ENCODE assay signal across 10 cellular contexts in genomic region chr5:1515921-1516571, GRCh38. TPM values are rescaled to one million over a fixed set of nuclear protein-coding genes. Genes with fewer than 3 reads are reported as not detected.
DNase-seq lines count a peak whose midpoint lies in the region; ATAC-seq, FAIRE-seq and TF ChIP-seq lines count a peak whose summit lies in the region.
"Had no signal": no experiment of that assay in that cellular context is flagged by ENCODE, and none has a peak within 500 bp of the region (broad histone marks: within the 10 kb centered on the region; RNA-seq: fewer than 3 reads in every experiment).

No MANE protein-coding gene starts in this region.

- peaks cover 22% of the 10 kb centered on the region for H3F3A ChIP-seq in MM.1S (ENCODE audit: insufficient read depth, low read length)

- FAIRE-seq in H1 (lab: Jason Lieb, UNC), result no peak

- H3K14ac ChIP-seq in H1 (ENCODE audit: insufficient read length), result peak overlapping the region; percentile 97

- CTCF ChIA-PET in H1 (lab: Charles Lee; ENCODE audit: partially characterized antibody), result interaction anchor here (0.6 to 3.6 kb wide), 8 partner anchors 10 to 90 kb away, joined by 3 to 11 read pairs (median 3); no protein-coding TSS in a partner anchor

- no peak overlapping the region for H3K27ac ChIP-seq in CD4-positive, CD25-positive, alpha-beta regulatory T cell (ENCODE audit: insufficient read depth, low read length, poor library complexity, severe bottlenecking)
- H3K27ac ChIP-seq in MM.1S (ENCODE audit: low read length) (peak overlapping the region; percentile 31; the same call in 1 of the 2 replicates), H1 (ENCODE audit: low read depth, low read length) (peak overlapping the region; percentile 95)

- POLR2A ChIA-PET in H1 (lab: Charles Lee; ENCODE audit: partially characterized antibody), result interaction anchor here (0.5 to 3.9 kb wide), 11 partner anchors 9 to 594 kb away, joined by 3 to 54 read pairs (median 5); partner anchors contain the start of gene LPCAT1

- peak overlapping the region; percentile 100 for H2AK5ac ChIP-seq in H1 (ENCODE audit: low read depth, low read length)

- peak overlapping the region; percentile 99 for H3K4ac ChIP-seq in H1 (replicated peaks; ENCODE audit: insufficient read length, low read depth, low read length)

- H3K4me3 Mint-ChIP-seq in CD4-positive, CD25-positive, alpha-beta regulatory T cell, result no peak overlapping the region
- peak overlapping the region; percentile 87 for H3K4me3 Mint-ChIP-seq in natural killer cell
- H3K4me3 Mint-ChIP-seq: activated naive CD4-positive, alpha-beta T cell treated with anti-CD3 and anti-CD28 coated beads, Interleukin-2, amount 50 U/mL, for 24 hours had no signal

- H2BK5ac ChIP-seq in H1 (ENCODE audit: low read depth, low read length), result peak overlapping the region; percentile 100

- H3K79me2 ChIP-seq in MM.1S (ENCODE audit: low read length) (peaks cover 98% of the 10 kb centered on the region), H1 (ENCODE audit: control insufficient read depth in 1 of 2, insufficient read depth in 2 of 2, low read length in 2 of 2) (peaks cover 35 to 84% of the 10 kb centered on the region in 2 experiments)

- intact Hi-C loops in natural killer cell (cut with micrococcal nuclease), result loop anchor here (10.0 kb wide), 1 partner anchor 411 kb away; no protein-coding TSS in a partner anchor

- peak overlapping the region; percentile 75 for H4K8ac ChIP-seq in H1 (ENCODE audit: extremely low read depth, insufficient read depth, low read length)

- no peak overlapping the region for H2AFZ ChIP-seq in MM.1S (ENCODE audit: low read length)
- no peak overlapping the region for H2AFZ ChIP-seq in H1 (ENCODE audit: low read length)

- H3K4me2 ChIP-seq in MM.1S (ENCODE audit: low read depth, low read length) (no peak overlapping the region), H1 (ENCODE audit: insufficient read depth in 1 of 2, low read depth in 2 of 2, low read length in 2 of 2) (peak overlapping the region; percentile 48 to 64)

- 0 out of 2 replicates have a peak, but pooled peaks cover 7% of the 10 kb centered on the region for H3K23me2 ChIP-seq in H1 (ENCODE audit: low read depth, low read length)

- no peak overlapping the region for H3K9ac ChIP-seq in MM.1S (ENCODE audit: low read length)
- H3K9ac ChIP-seq in H1 (replicated peaks in 1 of 4; ENCODE audit: extremely low read depth in 1 of 4, low read depth in 3 of 4, low read length in 3 of 4), result peak overlapping the region in 3 of 4 experiments; percentile 14 to 65 (median 63); a peak in 4 of 7 replicates

- no peaks in the 10 kb centered on the region for H3K9me3 Mint-ChIP-seq in CD4-positive, CD25-positive, alpha-beta regulatory T cell
- H3K9me3 Mint-ChIP-seq in natural killer cell, result no peaks in the 10 kb centered on the region
- H3K9me3 Mint-ChIP-seq: activated naive CD4-positive, alpha-beta T cell treated with anti-CD3 and anti-CD28 coated beads, Interleukin-2, amount 50 U/mL, for 24 hours; naive B cell had no signal

- no peaks in the 10 kb centered on the region for H3K9me2 ChIP-seq in MM.1S (replicated peaks; ENCODE audit: insufficient read depth, low read length)

- peak overlapping the region; percentile 91 for H3K56ac ChIP-seq in H1 (replicated peaks; ENCODE audit: insufficient read length, low read depth, low read length)

- peaks cover 23% of the 10 kb centered on the region for H3K36me3 ChIP-seq in CD4-positive, CD25-positive, alpha-beta regulatory T cell (ENCODE audit: control insufficient read depth, insufficient read depth, low read length)
- H3K36me3 ChIP-seq in MM.1S (replicated peaks; ENCODE audit: insufficient read depth, low read length) (peaks cover 34% of the 10 kb centered on the region), H1 (ENCODE audit: control insufficient read depth in 2 of 4, insufficient read depth in 4 of 4, low read length in 3 of 4) (peaks cover 4 to 51% (median 8%) of the 10 kb centered on the region in 4 experiments; a peak in 6 of 8 replicates)

- H3K4me3 ChIP-seq in CD4-positive, CD25-positive, alpha-beta regulatory T cell (ENCODE audit: low read depth, low read length), result no peak overlapping the region
- H3K4me3 ChIP-seq in MM.1S (ENCODE audit: low read length), result no peak overlapping the region
- H3K4me3 ChIP-seq in H1 (ENCODE audit: extremely low read depth in 1 of 4, insufficient read depth in 2 of 4, low read depth in 3 of 4, low read length in 4 of 4), result peak overlapping the region in 2 of 4 experiments; percentile 14 to 46; a peak in 2 of 8 replicates

- no peak for TF ChIP-seq RAD21 in H1 (IDR thresholded peaks at IDR 0.05 in 1 of 2, conservative IDR thresholded peaks at IDR 0.05 in 1 of 2; ENCODE audit: low read depth in 2 of 2, low read length in 2 of 2)

- TF ChIP-seq CTCF in MM.1S (IDR thresholded peaks at IDR 0.05; ENCODE audit: low read length) (no peak), H1 (IDR thresholded peaks at IDR 0.05; ENCODE audit: control extremely low read depth in 1 of 3, insufficient read depth in 1 of 3, low read depth in 1 of 3, low read length in 3 of 3) (no peak), natural killer cell (IDR thresholded peaks at IDR 0.05) (no peak)

- H3K27ac Mint-ChIP-seq in CD4-positive, CD25-positive, alpha-beta regulatory T cell, result peak overlapping the region; percentile 35 to 65 (median 48)
- peak overlapping the region; percentile 95 to 96 for H3K27ac Mint-ChIP-seq in natural killer cell
- H3K27ac Mint-ChIP-seq: activated naive CD4-positive, alpha-beta T cell treated with anti-CD3 and anti-CD28 coated beads, Interleukin-2, amount 50 U/mL, for 24 hours had no signal

- peak overlapping the region; percentile 98 for H3K18ac ChIP-seq in H1 (ENCODE audit: extremely low read depth, low read length)

- peaks cover 27% of the 10 kb centered on the region for H3K79me1 ChIP-seq in H1 (ENCODE audit: low read depth, low read length)

- TF ChIP-seq EP300 in H1 (IDR thresholded peaks at IDR 0.05; ENCODE audit: borderline replicate concordance in 1 of 2, low read depth in 2 of 2, low read length in 2 of 2), result no peak

- H4K91ac ChIP-seq in H1 (replicated peaks; ENCODE audit: insufficient read length, low read length), result peak overlapping the region; percentile 100

- no peak overlapping the region for H3K23ac ChIP-seq in H1 (ENCODE audit: insufficient read length)

- WGBS in H1 (ENCODE audit: extremely low coverage in 1 of 2, insufficient coverage in 1 of 2, insufficient read length in 1 of 2, insufficient replicate concordance in 2 of 2, low coverage in 1 of 2, low lambda C conversion rate in 2 of 2, missing lambda C conversion rate in 1 of 2), 2 experiments, result 72% methylated on average over 8 of the region's 8 CpGs; no CpG with 5 or more reads in 1 of the 2 experiments

- peak overlapping the region; percentile 100 for H2BK20ac ChIP-seq in H1 (ENCODE audit: low read length)

- no peaks in the 10 kb centered on the region for H3K27me3 ChIP-seq in CD4-positive, CD25-positive, alpha-beta regulatory T cell (ENCODE audit: control insufficient read depth, insufficient read depth, low read length)
- H3K27me3 ChIP-seq in MM.1S (replicated peaks; ENCODE audit: insufficient read depth, low read length) (no peaks in the 10 kb centered on the region), H1 (replicated peaks in 1 of 4; ENCODE audit: control insufficient read depth in 3 of 4, extremely low read depth in 1 of 4, insufficient read depth in 3 of 4, low read length in 3 of 4) (no peaks in the 10 kb centered on the region)

- H3K36me3 Mint-ChIP-seq in CD4-positive, CD25-positive, alpha-beta regulatory T cell, result peaks cover 3% of the 10 kb centered on the region
- no peaks in the 10 kb centered on the region for H3K36me3 Mint-ChIP-seq in natural killer cell
- H3K36me3 Mint-ChIP-seq: naive B cell had no signal

- peak overlapping the region; percentile 97 for H2BK120ac ChIP-seq in H1 (replicated peaks; ENCODE audit: low read depth, low read length)

- H4K20me1 ChIP-seq in MM.1S (ENCODE audit: insufficient read depth, low read length) (no peaks in the 10 kb centered on the region; the same call in 1 of the 2 replicates), H1 (replicated peaks in 1 of 2; ENCODE audit: control insufficient read depth in 1 of 2, insufficient read depth in 2 of 2, low read length in 2 of 2) (peaks cover 13 to 36% of the 10 kb centered on the region in 2 experiments)

- ATAC-seq in CD4-positive, CD25-positive, alpha-beta regulatory T cell (ENCODE audit: low read depth in 2 of 2), result no peak
- ATAC-seq in natural killer cell, result peak in 1 of 3 donors; percentile 15
- ATAC-seq in GM21423 (IDR thresholded peaks at IDR 0.05; ENCODE audit: unreplicated experiment), result no peak

- peak overlapping the region; percentile 100 for H2BK15ac ChIP-seq in H1 (ENCODE audit: low read length)

- no peak for DNase-seq in CD4-positive, CD25-positive, alpha-beta regulatory T cell
- DNase-seq in MM.1S (no peak), H1 (ENCODE audit: low read depth in 1 of 2, low spot score in 2 of 2) (peak in 1 of 2 experiments; percentile 61), natural killer cell (peak; percentile 24), NCI-H2196 treated with DMSO at 0.1 percent for 48 hours (lab: John Stamatoyannopoulos, UW; ENCODE audit: unreplicated experiment) (no peak), NCI-H1092 (lab: John Stamatoyannopoulos, UW) (no peak), pons (ENCODE audit: low spot score) (no peak)
- DNase-seq: naive B cell had no signal

- no peaks in the 10 kb centered on the region for H3K4me1 ChIP-seq in CD4-positive, CD25-positive, alpha-beta regulatory T cell (ENCODE audit: control insufficient read depth, insufficient read depth, low read length, poor library complexity, severe bottlenecking)
- peaks cover 60% of the 10 kb centered on the region for H3K4me1 ChIP-seq in MM.1S (ENCODE audit: low read length)
- H3K4me1 ChIP-seq in H1 (replicated peaks in 1 of 4; ENCODE audit: control insufficient read depth in 3 of 4, insufficient read depth in 4 of 4, low read length in 3 of 4), result peaks cover 17 to 72% (median 59%) of the 10 kb centered on the region in 4 experiments

- H3K4me1 Mint-ChIP-seq in CD4-positive, CD25-positive, alpha-beta regulatory T cell, result peaks cover 0 to 20% (median 10%) of the 10 kb centered on the region in 4 donors
- peaks cover 80 to 96% of the 10 kb centered on the region in 2 donors for H3K4me1 Mint-ChIP-seq in natural killer cell

- no peak for TF ChIP-seq POLR2A in H1 (IDR thresholded peaks at IDR 0.05; ENCODE audit: control extremely low read depth in 1 of 2, low read depth in 2 of 2, low read length in 2 of 2)

- H3K9me3 ChIP-seq in CD4-positive, CD25-positive, alpha-beta regulatory T cell (ENCODE audit: control insufficient read depth in 2 of 2, low read length in 2 of 2), result no peaks in the 10 kb centered on the region
- no peaks in the 10 kb centered on the region for H3K9me3 ChIP-seq in MM.1S (replicated peaks; ENCODE audit: insufficient read depth, low read length)
- no peaks in the 10 kb centered on the region for H3K9me3 ChIP-seq in H1 (ENCODE audit: insufficient read depth in 2 of 2, low read depth in 1 of 2, low read length in 1 of 2)

- H2BK12ac ChIP-seq in H1 (ENCODE audit: low read depth, low read length), result peak overlapping the region; percentile 90

- peak overlapping the region; percentile 95 for H4K5ac ChIP-seq in H1 (ENCODE audit: insufficient read length, low read depth, low read length)

- no peaks in the 10 kb centered on the region for H3K27me3 Mint-ChIP-seq in CD4-positive, CD25-positive, alpha-beta regulatory T cell
- H3K27me3 Mint-ChIP-seq in natural killer cell (ENCODE audit: low read depth in 2 of 2), result no peaks in the 10 kb centered on the region
- H3K27me3 Mint-ChIP-seq: activated naive CD4-positive, alpha-beta T cell treated with anti-CD3 and anti-CD28 coated beads, Interleukin-2, amount 50 U/mL, for 24 hours; naive B cell had no signal

RNA-seq across cellular contexts. Expression of gene LPCAT1, which starts 7.7 kb away (rescaled TPM):
- total RNA-seq in CD4-positive, CD25-positive, alpha-beta regulatory T cell, result 34.7 TPM
- polyA plus RNA-seq in CD4-positive, CD25-positive, alpha-beta regulatory T cell, result 10 to 100 TPM; 21.4 to 29.6 (median 24.2) TPM
- total RNA-seq in H1 (2021; fragmentation: NEBNext Ultra II Directional; extraction: Animal tissue kit (Norgen Biotek cat#: 25700)), result 260 and 266 TPM in 2 replicates
- polyA plus RNA-seq in H1 (2011; rRNA removed), result 107 and 168 TPM in 2 replicates
- 145 TPM for polyA plus RNA-seq in H1 (2011; cell fraction: cytosol; rRNA removed)
- 161 TPM for polyA plus RNA-seq in H1 (2011; cell fraction: nucleus; rRNA removed)
- polyA plus RNA-seq in H1 (2012, experiment 1 of 2), result 129 to 148 TPM (median 136 TPM) in 4 replicates
- polyA plus RNA-seq in H1 (2012, experiment 2 of 2), result 146 TPM
- polyA plus RNA-seq in H1 (2013, experiment 1 of 2), result 245 TPM
- 311 TPM for polyA plus RNA-seq in H1 (2013, experiment 2 of 2)
- 76.4 and 90.5 TPM in 2 replicates for polyA minus RNA-seq in H1 (2011; rRNA and poly(A)+ RNA removed)
- 92.9 TPM for polyA minus RNA-seq in H1 (2011; cell fraction: cytosol; rRNA and poly(A)+ RNA removed)
- 64.8 TPM for polyA minus RNA-seq in H1 (2011; cell fraction: nucleus; rRNA and poly(A)+ RNA removed)
- 100 to 1,000 TPM; 196 to 302 (median 252) TPM for total RNA-seq in natural killer cell
